12 cellular contexts compared by ENCODE assay signal in genomic region chr7:111180273-111180814, GRCh38.
A peak's percentile ranks its signal among the peaks of the same experiment; 100 is the strongest.
DNase-seq lines count a peak whose midpoint lies in the region; ATAC-seq, FAIRE-seq and TF ChIP-seq lines count a peak whose summit lies in the region.
"Had no signal": no experiment of that assay in that cellular context is flagged by ENCODE, and none has a peak within 500 bp of the region (broad histone marks: within the 10 kb centered on the region; RNA-seq: fewer than 3 reads in every experiment).

No MANE protein-coding gene starts in this region.

- FAIRE-seq in D721Med (lab: Jason Lieb, UNC): peak; percentile 11

- peak; percentile 57 for ATAC-seq in stimulated activated naive CD8-positive, alpha-beta T cell treated with anti-CD3 and anti-CD28 coated beads, Interleukin-15, Interleukin-2, amounts not matched to agents 100 U/mL and 50 U/mL, for 24 hours
- ATAC-seq in activated CD8-positive, alpha-beta memory T cell treated with anti-CD3 and anti-CD28 coated beads, Interleukin-2, amount 10 ng/mL, durations not matched to agents 7 days and 5 days: no peak
- ATAC-seq: HCT116 had no signal

- no peaks in the 10 kb centered on the region for H3K27me3 ChIP-seq in HL-60 (ENCODE audit: insufficient read depth, poor library complexity, severe bottlenecking)
- H3K27me3 ChIP-seq: BLaER1 treated with 17β-estradiol and CSF1 and Interleukin-3, amounts not matched to agents 10 nM and 100 nM had no signal

- H3K4me1 Mint-ChIP-seq in activated T-cell treated with anti-CD3 and anti-CD28 coated beads, Interleukin-2, amount 50 U/mL, for 24 hours (ENCODE audit: low read depth): peaks cover 17% of the 10 kb centered on the region
- peaks cover 10% of the 10 kb centered on the region for H3K4me1 Mint-ChIP-seq in activated CD4-positive, alpha-beta T cell treated with anti-CD3 and anti-CD28 coated beads, Interleukin-2, amount 10 ng/mL, durations not matched to agents 24 days and 14 days
- H3K4me1 Mint-ChIP-seq in activated CD8-positive, alpha-beta memory T cell treated with anti-CD3 and anti-CD28 coated beads, Interleukin-2, amount 10 ng/mL, durations not matched to agents 7 days and 5 days: peaks cover 5% of the 10 kb centered on the region

- H3K9me3 Mint-ChIP-seq in activated T-cell treated with anti-CD3 and anti-CD28 coated beads, Interleukin-2, amount 50 U/mL, for 24 hours: no peaks in the 10 kb centered on the region
- H3K9me3 Mint-ChIP-seq in activated CD4-positive, alpha-beta T cell treated with anti-CD3 and anti-CD28 coated beads, Interleukin-2, amount 10 ng/mL, durations not matched to agents 24 days and 14 days: no peaks in the 10 kb centered on the region
- no peaks in the 10 kb centered on the region for H3K9me3 Mint-ChIP-seq in activated CD8-positive, alpha-beta memory T cell treated with anti-CD3 and anti-CD28 coated beads, Interleukin-2, amount 10 ng/mL, durations not matched to agents 7 days and 5 days (ENCODE audit: low read depth)

- H3K27me3 Mint-ChIP-seq in activated T-cell treated with anti-CD3 and anti-CD28 coated beads, Interleukin-2, amount 50 U/mL, for 24 hours: no peaks in the 10 kb centered on the region
- H3K27me3 Mint-ChIP-seq in activated CD4-positive, alpha-beta T cell treated with anti-CD3 and anti-CD28 coated beads, Interleukin-2, amount 10 ng/mL, durations not matched to agents 24 days and 14 days: no peaks in the 10 kb centered on the region
- H3K27me3 Mint-ChIP-seq in activated CD8-positive, alpha-beta memory T cell treated with anti-CD3 and anti-CD28 coated beads, Interleukin-2, amount 10 ng/mL, durations not matched to agents 7 days and 5 days: no peaks in the 10 kb centered on the region
- H3K27me3 Mint-ChIP-seq: CD4-positive, CD25-positive, alpha-beta regulatory T cell had no signal

- TF ChIP-seq CTCF in D721Med (IDR thresholded peaks at IDR 0.05; ENCODE audit: insufficient read depth, missing control alignments) (no peak), HL-60 (IDR thresholded peaks at IDR 0.05; ENCODE audit: insufficient read depth, low read length) (no peak)

- no peak overlapping the region for H3K4me3 ChIP-seq in HL-60 (replicated peaks; ENCODE audit: insufficient read depth, low read length)
- H3K4me3 ChIP-seq: BLaER1 treated with 17β-estradiol and CSF1 and Interleukin-3, amounts not matched to agents 10 nM and 100 nM had no signal

- H3K27ac ChIP-seq in HL-60 (replicated peaks): peak overlapping the region; percentile 64
- H3K27ac ChIP-seq: BLaER1 treated with 17β-estradiol and CSF1 and Interleukin-3, amounts not matched to agents 10 nM and 100 nM had no signal

- intact Hi-C loops in activated CD4-positive, alpha-beta T cell treated with anti-CD3 and anti-CD28 coated beads, Interleukin-2, amount 10 ng/mL, durations not matched to agents 24 days and 14 days (cut with micrococcal nuclease): no loop called here

- CTCF ChIA-PET in activated CD8-positive, alpha-beta memory T cell treated with anti-CD3 and anti-CD28 coated beads, Interleukin-2, amount 10 ng/mL, durations not matched to agents 7 days and 5 days (lab: Charles Lee): no interaction called here

- peaks cover 13% of the 10 kb centered on the region for H3K36me3 Mint-ChIP-seq in activated T-cell treated with anti-CD3 and anti-CD28 coated beads, Interleukin-2, amount 50 U/mL, for 24 hours (ENCODE audit: low read depth)
- H3K36me3 Mint-ChIP-seq in activated CD4-positive, alpha-beta T cell treated with anti-CD3 and anti-CD28 coated beads, Interleukin-2, amount 10 ng/mL, durations not matched to agents 24 days and 14 days (ENCODE audit: low read depth): no peaks in the 10 kb centered on the region
- H3K36me3 Mint-ChIP-seq in activated CD8-positive, alpha-beta memory T cell treated with anti-CD3 and anti-CD28 coated beads, Interleukin-2, amount 10 ng/mL, durations not matched to agents 7 days and 5 days: peaks cover 2% of the 10 kb centered on the region

- no peak overlapping the region for H3K4me3 Mint-ChIP-seq in activated T-cell treated with anti-CD3 and anti-CD28 coated beads, Interleukin-2, amount 50 U/mL, for 24 hours
- H3K4me3 Mint-ChIP-seq in activated CD4-positive, alpha-beta T cell treated with anti-CD3 and anti-CD28 coated beads, Interleukin-2, amount 10 ng/mL, durations not matched to agents 24 days and 14 days: no peak overlapping the region
- no peak overlapping the region for H3K4me3 Mint-ChIP-seq in activated CD8-positive, alpha-beta memory T cell treated with anti-CD3 and anti-CD28 coated beads, Interleukin-2, amount 10 ng/mL, durations not matched to agents 7 days and 5 days
- H3K4me3 Mint-ChIP-seq: CD4-positive, CD25-positive, alpha-beta regulatory T cell had no signal

- DNase-seq in activated T-cell treated with anti-CD3 and anti-CD28 coated beads, Interleukin-2, amount 50 U/mL, for 24 hours: no peak
- no peak for DNase-seq in activated T-cell treated with anti-CD3 and anti-CD28 coated beads, Interleukin-2, amount 50 U/mL, for 48 hours
- DNase-seq in D721Med (ENCODE audit: insufficient read length, low spot score): no peak
- peak in 1 of 2 experiments; percentile 47 for DNase-seq in HL-60 (ENCODE audit: low read depth in 1 of 2, low spot score in 1 of 2)
- no peak for DNase-seq in stimulated activated naive CD8-positive, alpha-beta T cell treated with anti-CD3 and anti-CD28 coated beads, Interleukin-15, Interleukin-2, amounts not matched to agents 100 U/mL and 50 U/mL, for 24 hours
- no peak for DNase-seq in activated CD4-positive, alpha-beta T cell treated with anti-CD3 and anti-CD28 coated beads, Interleukin-2, amount 10 ng/mL, durations not matched to agents 24 days and 14 days
- DNase-seq in activated CD8-positive, alpha-beta memory T cell treated with anti-CD3 and anti-CD28 coated beads, Interleukin-2, amount 10 ng/mL, durations not matched to agents 7 days and 5 days: no peak
- DNase-seq: ACHN; CD4-positive, CD25-positive, alpha-beta regulatory T cell; DMS 273 treated with DMSO at 0.1 percent for 48 hours had no signal

- peak overlapping the region; percentile 47 for H3K27ac Mint-ChIP-seq in activated T-cell treated with anti-CD3 and anti-CD28 coated beads, Interleukin-2, amount 50 U/mL, for 24 hours
- no peak overlapping the region for H3K27ac Mint-ChIP-seq in activated CD4-positive, alpha-beta T cell treated with anti-CD3 and anti-CD28 coated beads, Interleukin-2, amount 10 ng/mL, durations not matched to agents 24 days and 14 days
- no peak overlapping the region for H3K27ac Mint-ChIP-seq in activated CD8-positive, alpha-beta memory T cell treated with anti-CD3 and anti-CD28 coated beads, Interleukin-2, amount 10 ng/mL, durations not matched to agents 7 days and 5 days
- H3K27ac Mint-ChIP-seq: CD4-positive, CD25-positive, alpha-beta regulatory T cell had no signal
